In genomic region chr1:150973258-150973825, GRCh38 we compare ENCODE assay signal across 1 cellular context.
A peak's percentile ranks its signal among the peaks of the same experiment; 100 is the strongest.
TF ChIP-seq lines count a peak whose summit lies in the region.

No MANE protein-coding gene starts in this region.

TF ChIP-seq in K562, 482 proteins besides CTCF, POLR2A, EP300 and RAD21:
- TF ChIP-seq PHF21A (IDR thresholded peaks at IDR 0.05; ENCODE audit: borderline replicate concordance, low read depth) (0 out of 2 replicates have a peak, but pooled peaks have one; percentile 56), HOXB6 (CRISPR knock-in tag; IDR thresholded peaks at IDR 0.05; ENCODE audit: borderline replicate concordance) (no peak), SAP30 (IDR thresholded peaks at IDR 0.05; ENCODE audit: borderline replicate concordance, insufficient read depth, low read depth, low read length, poor library complexity, severe bottlenecking) (peak; percentile 14), NRF1 (conservative IDR thresholded peaks at IDR 0.05 in 1 of 2, IDR thresholded peaks at IDR 0.05 in 1 of 2) (0 out of 4 replicates have a peak, but pooled peaks of 1 of the 2 experiments have one; percentile 8), ZNF41 (CRISPR knock-in tag; conservative IDR thresholded peaks at IDR 0.05) (no peak), TAF1 (IDR thresholded peaks at IDR 0.05; ENCODE audit: control insufficient read depth, extremely low read depth, insufficient read depth, low read length, severe bottlenecking) (peak; percentile 22), MEF2D (tag; conservative IDR thresholded peaks at IDR 0.05; ENCODE audit: low read depth) (no peak), RBFOX2 (IDR thresholded peaks at IDR 0.05; ENCODE audit: low read depth, low read length) (peak; percentile 67), U2AF1 (optimal IDR thresholded peaks at IDR 0.05; ENCODE audit: low read depth, low read length) (no peak), POLR2G (IDR thresholded peaks at IDR 0.05; ENCODE audit: low read depth, low read length) (no peak), TEAD4 (IDR thresholded peaks at IDR 0.05; ENCODE audit: low read length) (peak; percentile 27; the same call in 1 of the 2 replicates), TEAD4 (CRISPR knock-in tag; IDR thresholded peaks at IDR 0.05; ENCODE audit: borderline replicate concordance) (no peak), ZNF75A (CRISPR knock-in tag; IDR thresholded peaks at IDR 0.05) (no peak), HIVEP1 (CRISPR knock-in tag; IDR thresholded peaks at IDR 0.05) (no peak), CHD1 (IDR thresholded peaks at IDR 0.05; ENCODE audit: low read length) (peak; percentile 69), YY1 (IDR thresholded peaks at IDR 0.05; ENCODE audit: borderline replicate concordance in 1 of 3, control insufficient read depth in 1 of 3, extremely low read depth in 1 of 3, insufficient read depth in 3 of 3, insufficient read length in 1 of 3, insufficient replicate concordance in 2 of 3, low read depth in 1 of 3, low read length in 2 of 3) (peak in 1 of 3 experiments; percentile 13), RBBP5 (IDR thresholded peaks at IDR 0.05; ENCODE audit: borderline replicate concordance, insufficient read depth, low read length, poor library complexity, severe bottlenecking) (peak; percentile 10), TEAD1 (CRISPR knock-in tag; IDR thresholded peaks at IDR 0.05) (no peak), CREB1 (IDR thresholded peaks at IDR 0.05) (0 out of 2 replicates have a peak, but pooled peaks have one; percentile 10), CREB1 (CRISPR knock-in tag; IDR thresholded peaks at IDR 0.05) (no peak), ZNF407 (IDR thresholded peaks at IDR 0.05; ENCODE audit: low read depth) (no peak), TOE1 (IDR thresholded peaks at IDR 0.05; ENCODE audit: borderline replicate concordance) (no peak), TOE1 (CRISPR knock-in tag; IDR thresholded peaks at IDR 0.05; ENCODE audit: borderline replicate concordance, low read depth) (0 out of 2 replicates have a peak, but pooled peaks have one; percentile 16), HMGXB4 (CRISPR knock-in tag; IDR thresholded peaks at IDR 0.05) (no peak), UBTF (IDR thresholded peaks at IDR 0.05; ENCODE audit: borderline replicate concordance in 1 of 2, low read depth in 2 of 2, low read length in 2 of 2) (peak in 1 of 2 experiments; percentile 4; a peak in 1 of 4 replicates), ZNF232 (CRISPR knock-in tag; IDR thresholded peaks at IDR 0.05) (0 out of 2 replicates have a peak, but pooled peaks have one; percentile 56), ELK3 (CRISPR knock-in tag; IDR thresholded peaks at IDR 0.05) (no peak), C11orf30 (IDR thresholded peaks at IDR 0.05; ENCODE audit: low read depth) (no peak), TBP (optimal IDR thresholded peaks at IDR 0.05; ENCODE audit: low read depth, low read length) (peak; percentile 27), ZBTB7A (IDR thresholded peaks at IDR 0.05; ENCODE audit: borderline replicate concordance, control insufficient read depth, low read depth, low read length) (peak; percentile 17; the same call in 1 of the 2 replicates), PKNOX1 (IDR thresholded peaks at IDR 0.05) (peak; percentile 55), ZFX (CRISPR knock-in tag; IDR thresholded peaks at IDR 0.05) (peak; percentile 53)
